In genomic region chr12:131266591-131267467, GRCh38 we compare ENCODE assay signal across 1 cellular context.
TF ChIP-seq lines count a peak whose summit lies in the region.

No MANE protein-coding gene starts in this region.

TF ChIP-seq in K562, 482 proteins besides CTCF, POLR2A, EP300 and RAD21:
- TF ChIP-seq ATF3 (IDR thresholded peaks at IDR 0.05) (no peak), ATF3 (CRISPR knock-in tag; conservative IDR thresholded peaks at IDR 0.05) (no peak), ZNF143 (CRISPR knock-in tag; IDR thresholded peaks at IDR 0.05) (no peak), ZNF217 (CRISPR knock-in tag; IDR thresholded peaks at IDR 0.05) (no peak), ZNF165 (CRISPR knock-in tag; IDR thresholded peaks at IDR 0.05; ENCODE audit: borderline replicate concordance) (no peak), HDAC3 (IDR thresholded peaks at IDR 0.05; ENCODE audit: borderline replicate concordance, partially characterized antibody) (no peak), EGR1 (conservative IDR thresholded peaks at IDR 0.05) (no peak), RCOR1 (IDR thresholded peaks at IDR 0.05; ENCODE audit: borderline replicate concordance in 1 of 2, low read depth in 2 of 2, low read length in 2 of 2) (no peak), ZNF76 (CRISPR knock-in tag; IDR thresholded peaks at IDR 0.05; ENCODE audit: borderline replicate concordance) (no peak), CAMTA2 (CRISPR knock-in tag; conservative IDR thresholded peaks at IDR 0.05) (no peak), ZNF696 (CRISPR knock-in tag; conservative IDR thresholded peaks at IDR 0.05) (no peak), ARHGAP35 (IDR thresholded peaks at IDR 0.05; ENCODE audit: partially characterized antibody) (no peak), ATF7 (IDR thresholded peaks at IDR 0.05) (no peak), NBN (IDR thresholded peaks at IDR 0.05; ENCODE audit: low read depth) (no peak), PHF21A (IDR thresholded peaks at IDR 0.05; ENCODE audit: borderline replicate concordance, low read depth) (no peak), HMGXB4 (CRISPR knock-in tag; IDR thresholded peaks at IDR 0.05) (no peak), ZNF239 (CRISPR knock-in tag; IDR thresholded peaks at IDR 0.05) (no peak), SRSF7 (optimal IDR thresholded peaks at IDR 0.05; ENCODE audit: low read depth, low read length) (no peak), TEAD1 (CRISPR knock-in tag; IDR thresholded peaks at IDR 0.05) (no peak), C11orf30 (IDR thresholded peaks at IDR 0.05; ENCODE audit: low read depth) (no peak)
